1 cellular context compared by ENCODE assay signal in genomic region chr7:48144291-48144768, GRCh38.
TF ChIP-seq lines count a peak whose summit lies in the region.

No MANE protein-coding gene starts in this region.

TF ChIP-seq in HepG2, 621 proteins besides CTCF, POLR2A, EP300 and RAD21 (continued from another document and continues in another):
- TF ChIP-seq, protein P1, sequence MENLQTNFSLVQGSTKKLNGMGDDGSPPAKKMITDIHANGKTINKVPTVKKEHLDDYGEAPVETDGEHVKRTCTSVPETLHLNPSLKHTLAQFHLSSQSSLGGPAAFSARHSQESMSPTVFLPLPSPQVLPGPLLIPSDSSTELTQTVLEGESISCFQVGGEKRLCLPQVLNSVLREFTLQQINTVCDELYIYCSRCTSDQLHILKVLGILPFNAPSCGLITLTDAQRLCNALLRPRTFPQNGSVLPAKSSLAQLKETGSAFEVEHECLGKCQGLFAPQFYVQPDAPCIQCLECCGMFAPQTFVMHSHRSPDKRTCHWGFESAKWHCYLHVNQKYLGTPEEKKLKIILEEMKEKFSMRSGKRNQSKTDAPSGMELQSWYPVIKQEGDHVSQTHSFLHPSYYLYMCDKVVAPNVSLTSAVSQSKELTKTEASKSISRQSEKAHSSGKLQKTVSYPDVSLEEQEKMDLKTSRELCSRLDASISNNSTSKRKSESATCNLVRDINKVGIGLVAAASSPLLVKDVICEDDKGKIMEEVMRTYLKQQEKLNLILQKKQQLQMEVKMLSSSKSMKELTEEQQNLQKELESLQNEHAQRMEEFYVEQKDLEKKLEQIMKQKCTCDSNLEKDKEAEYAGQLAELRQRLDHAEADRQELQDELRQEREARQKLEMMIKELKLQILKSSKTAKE (CRISPR knock-in tag; IDR thresholded peaks at IDR 0.05; ENCODE audit: borderline replicate concordance), result no peak
- TF ChIP-seq FOSL2 (CRISPR knock-in tag; IDR thresholded peaks at IDR 0.05) (peak; percentile 50; the same call in 1 of the 2 replicates), EZH2 (conservative IDR thresholded peaks at IDR 0.05; ENCODE audit: low read depth, low read length) (no peak), KLF12 (CRISPR knock-in tag; IDR thresholded peaks at IDR 0.05; ENCODE audit: borderline replicate concordance) (no peak), PBX3 (CRISPR knock-in tag; IDR thresholded peaks at IDR 0.05; ENCODE audit: borderline replicate concordance) (no peak), ZFP36L2 (CRISPR knock-in tag; IDR thresholded peaks at IDR 0.05) (no peak), MTF2 (CRISPR knock-in tag; IDR thresholded peaks at IDR 0.05; ENCODE audit: borderline replicate concordance) (no peak), ZNF232 (CRISPR knock-in tag; IDR thresholded peaks at IDR 0.05; ENCODE audit: borderline replicate concordance) (no peak), PRPF4 (IDR thresholded peaks at IDR 0.05; ENCODE audit: low read depth, low read length, poor library complexity, severe bottlenecking) (no peak), MYNN (CRISPR knock-in tag; IDR thresholded peaks at IDR 0.05; ENCODE audit: low read depth) (no peak), ZNF282 (IDR thresholded peaks at IDR 0.05; ENCODE audit: partially characterized antibody) (no peak), FOXP1 (IDR thresholded peaks at IDR 0.05) (peak; percentile 95), FOXP1 (CRISPR knock-in tag; IDR thresholded peaks at IDR 0.05) (peak; percentile 97), ZNF614 (CRISPR knock-in tag; IDR thresholded peaks at IDR 0.05; ENCODE audit: borderline replicate concordance) (peak; percentile 92), ZNF124 (CRISPR knock-in tag; IDR thresholded peaks at IDR 0.05) (peak; percentile 76; the same call in 1 of the 2 replicates), KDM5B (CRISPR knock-in tag; IDR thresholded peaks at IDR 0.05; ENCODE audit: borderline replicate concordance) (0 out of 2 replicates have a peak, but pooled peaks have one; percentile 40), SIX4 (CRISPR knock-in tag; IDR thresholded peaks at IDR 0.05) (0 out of 2 replicates have a peak, but pooled peaks have one; percentile 44)
- TF ChIP-seq, protein P2, sequence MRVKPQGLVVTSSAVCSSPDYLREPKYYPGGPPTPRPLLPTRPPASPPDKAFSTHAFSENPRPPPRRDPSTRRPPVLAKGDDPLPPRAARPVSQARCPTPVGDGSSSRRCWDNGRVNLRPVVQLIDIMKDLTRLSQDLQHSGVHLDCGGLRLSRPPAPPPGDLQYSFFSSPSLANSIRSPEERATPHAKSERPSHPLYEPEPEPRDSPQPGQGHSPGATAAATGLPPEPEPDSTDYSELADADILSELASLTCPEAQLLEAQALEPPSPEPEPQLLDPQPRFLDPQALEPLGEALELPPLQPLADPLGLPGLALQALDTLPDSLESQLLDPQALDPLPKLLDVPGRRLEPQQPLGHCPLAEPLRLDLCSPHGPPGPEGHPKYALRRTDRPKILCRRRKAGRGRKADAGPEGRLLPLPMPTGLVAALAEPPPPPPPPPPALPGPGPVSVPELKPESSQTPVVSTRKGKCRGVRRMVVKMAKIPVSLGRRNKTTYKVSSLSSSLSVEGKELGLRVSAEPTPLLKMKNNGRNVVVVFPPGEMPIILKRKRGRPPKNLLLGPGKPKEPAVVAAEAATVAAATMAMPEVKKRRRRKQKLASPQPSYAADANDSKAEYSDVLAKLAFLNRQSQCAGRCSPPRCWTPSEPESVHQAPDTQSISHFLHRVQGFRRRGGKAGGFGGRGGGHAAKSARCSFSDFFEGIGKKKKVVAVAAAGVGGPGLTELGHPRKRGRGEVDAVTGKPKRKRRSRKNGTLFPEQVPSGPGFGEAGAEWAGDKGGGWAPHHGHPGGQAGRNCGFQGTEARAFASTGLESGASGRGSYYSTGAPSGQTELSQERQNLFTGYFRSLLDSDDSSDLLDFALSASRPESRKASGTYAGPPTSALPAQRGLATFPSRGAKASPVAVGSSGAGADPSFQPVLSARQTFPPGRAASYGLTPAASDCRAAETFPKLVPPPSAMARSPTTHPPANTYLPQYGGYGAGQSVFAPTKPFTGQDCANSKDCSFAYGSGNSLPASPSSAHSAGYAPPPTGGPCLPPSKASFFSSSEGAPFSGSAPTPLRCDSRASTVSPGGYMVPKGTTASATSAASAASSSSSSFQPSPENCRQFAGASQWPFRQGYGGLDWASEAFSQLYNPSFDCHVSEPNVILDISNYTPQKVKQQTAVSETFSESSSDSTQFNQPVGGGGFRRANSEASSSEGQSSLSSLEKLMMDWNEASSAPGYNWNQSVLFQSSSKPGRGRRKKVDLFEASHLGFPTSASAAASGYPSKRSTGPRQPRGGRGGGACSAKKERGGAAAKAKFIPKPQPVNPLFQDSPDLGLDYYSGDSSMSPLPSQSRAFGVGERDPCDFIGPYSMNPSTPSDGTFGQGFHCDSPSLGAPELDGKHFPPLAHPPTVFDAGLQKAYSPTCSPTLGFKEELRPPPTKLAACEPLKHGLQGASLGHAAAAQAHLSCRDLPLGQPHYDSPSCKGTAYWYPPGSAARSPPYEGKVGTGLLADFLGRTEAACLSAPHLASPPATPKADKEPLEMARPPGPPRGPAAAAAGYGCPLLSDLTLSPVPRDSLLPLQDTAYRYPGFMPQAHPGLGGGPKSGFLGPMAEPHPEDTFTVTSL (CRISPR knock-in tag; IDR thresholded peaks at IDR 0.05; ENCODE audit: borderline replicate concordance), result peak; percentile 91
- TF ChIP-seq, protein P3, sequence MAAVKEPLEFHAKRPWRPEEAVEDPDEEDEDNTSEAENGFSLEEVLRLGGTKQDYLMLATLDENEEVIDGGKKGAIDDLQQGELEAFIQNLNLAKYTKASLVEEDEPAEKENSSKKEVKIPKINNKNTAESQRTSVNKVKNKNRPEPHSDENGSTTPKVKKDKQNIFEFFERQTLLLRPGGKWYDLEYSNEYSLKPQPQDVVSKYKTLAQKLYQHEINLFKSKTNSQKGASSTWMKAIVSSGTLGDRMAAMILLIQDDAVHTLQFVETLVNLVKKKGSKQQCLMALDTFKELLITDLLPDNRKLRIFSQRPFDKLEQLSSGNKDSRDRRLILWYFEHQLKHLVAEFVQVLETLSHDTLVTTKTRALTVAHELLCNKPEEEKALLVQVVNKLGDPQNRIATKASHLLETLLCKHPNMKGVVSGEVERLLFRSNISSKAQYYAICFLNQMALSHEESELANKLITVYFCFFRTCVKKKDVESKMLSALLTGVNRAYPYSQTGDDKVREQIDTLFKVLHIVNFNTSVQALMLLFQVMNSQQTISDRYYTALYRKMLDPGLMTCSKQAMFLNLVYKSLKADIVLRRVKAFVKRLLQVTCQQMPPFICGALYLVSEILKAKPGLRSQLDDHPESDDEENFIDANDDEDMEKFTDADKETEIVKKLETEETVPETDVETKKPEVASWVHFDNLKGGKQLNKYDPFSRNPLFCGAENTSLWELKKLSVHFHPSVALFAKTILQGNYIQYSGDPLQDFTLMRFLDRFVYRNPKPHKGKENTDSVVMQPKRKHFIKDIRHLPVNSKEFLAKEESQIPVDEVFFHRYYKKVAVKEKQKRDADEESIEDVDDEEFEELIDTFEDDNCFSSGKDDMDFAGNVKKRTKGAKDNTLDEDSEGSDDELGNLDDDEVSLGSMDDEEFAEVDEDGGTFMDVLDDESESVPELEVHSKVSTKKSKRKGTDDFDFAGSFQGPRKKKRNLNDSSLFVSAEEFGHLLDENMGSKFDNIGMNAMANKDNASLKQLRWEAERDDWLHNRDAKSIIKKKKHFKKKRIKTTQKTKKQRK (IDR thresholded peaks at IDR 0.05; ENCODE audit: low read length), result no peak
- TF ChIP-seq, protein P4, sequence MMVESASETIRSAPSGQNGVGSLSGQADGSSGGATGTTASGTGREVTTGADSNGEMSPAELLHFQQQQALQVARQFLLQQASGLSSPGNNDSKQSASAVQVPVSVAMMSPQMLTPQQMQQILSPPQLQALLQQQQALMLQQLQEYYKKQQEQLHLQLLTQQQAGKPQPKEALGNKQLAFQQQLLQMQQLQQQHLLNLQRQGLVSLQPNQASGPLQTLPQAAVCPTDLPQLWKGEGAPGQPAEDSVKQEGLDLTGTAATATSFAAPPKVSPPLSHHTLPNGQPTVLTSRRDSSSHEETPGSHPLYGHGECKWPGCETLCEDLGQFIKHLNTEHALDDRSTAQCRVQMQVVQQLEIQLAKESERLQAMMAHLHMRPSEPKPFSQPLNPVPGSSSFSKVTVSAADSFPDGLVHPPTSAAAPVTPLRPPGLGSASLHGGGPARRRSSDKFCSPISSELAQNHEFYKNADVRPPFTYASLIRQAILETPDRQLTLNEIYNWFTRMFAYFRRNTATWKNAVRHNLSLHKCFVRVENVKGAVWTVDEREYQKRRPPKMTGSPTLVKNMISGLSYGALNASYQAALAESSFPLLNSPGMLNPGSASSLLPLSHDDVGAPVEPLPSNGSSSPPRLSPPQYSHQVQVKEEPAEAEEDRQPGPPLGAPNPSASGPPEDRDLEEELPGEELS (CRISPR knock-in tag; IDR thresholded peaks at IDR 0.05), result peak; percentile 98
- TF ChIP-seq, protein P5, sequence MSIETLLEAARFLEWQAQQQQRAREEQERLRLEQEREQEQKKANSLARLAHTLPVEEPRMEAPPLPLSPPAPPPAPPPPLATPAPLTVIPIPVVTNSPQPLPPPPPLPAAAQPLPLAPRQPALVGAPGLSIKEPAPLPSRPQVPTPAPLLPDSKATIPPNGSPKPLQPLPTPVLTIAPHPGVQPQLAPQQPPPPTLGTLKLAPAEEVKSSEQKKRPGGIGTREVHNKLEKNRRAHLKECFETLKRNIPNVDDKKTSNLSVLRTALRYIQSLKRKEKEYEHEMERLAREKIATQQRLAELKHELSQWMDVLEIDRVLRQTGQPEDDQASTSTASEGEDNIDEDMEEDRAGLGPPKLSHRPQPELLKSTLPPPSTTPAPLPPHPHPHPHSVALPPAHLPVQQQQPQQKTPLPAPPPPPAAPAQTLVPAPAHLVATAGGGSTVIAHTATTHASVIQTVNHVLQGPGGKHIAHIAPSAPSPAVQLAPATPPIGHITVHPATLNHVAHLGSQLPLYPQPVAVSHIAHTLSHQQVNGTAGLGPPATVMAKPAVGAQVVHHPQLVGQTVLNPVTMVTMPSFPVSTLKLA (IDR thresholded peaks at IDR 0.05), result no peak
- TF ChIP-seq, protein P6, sequence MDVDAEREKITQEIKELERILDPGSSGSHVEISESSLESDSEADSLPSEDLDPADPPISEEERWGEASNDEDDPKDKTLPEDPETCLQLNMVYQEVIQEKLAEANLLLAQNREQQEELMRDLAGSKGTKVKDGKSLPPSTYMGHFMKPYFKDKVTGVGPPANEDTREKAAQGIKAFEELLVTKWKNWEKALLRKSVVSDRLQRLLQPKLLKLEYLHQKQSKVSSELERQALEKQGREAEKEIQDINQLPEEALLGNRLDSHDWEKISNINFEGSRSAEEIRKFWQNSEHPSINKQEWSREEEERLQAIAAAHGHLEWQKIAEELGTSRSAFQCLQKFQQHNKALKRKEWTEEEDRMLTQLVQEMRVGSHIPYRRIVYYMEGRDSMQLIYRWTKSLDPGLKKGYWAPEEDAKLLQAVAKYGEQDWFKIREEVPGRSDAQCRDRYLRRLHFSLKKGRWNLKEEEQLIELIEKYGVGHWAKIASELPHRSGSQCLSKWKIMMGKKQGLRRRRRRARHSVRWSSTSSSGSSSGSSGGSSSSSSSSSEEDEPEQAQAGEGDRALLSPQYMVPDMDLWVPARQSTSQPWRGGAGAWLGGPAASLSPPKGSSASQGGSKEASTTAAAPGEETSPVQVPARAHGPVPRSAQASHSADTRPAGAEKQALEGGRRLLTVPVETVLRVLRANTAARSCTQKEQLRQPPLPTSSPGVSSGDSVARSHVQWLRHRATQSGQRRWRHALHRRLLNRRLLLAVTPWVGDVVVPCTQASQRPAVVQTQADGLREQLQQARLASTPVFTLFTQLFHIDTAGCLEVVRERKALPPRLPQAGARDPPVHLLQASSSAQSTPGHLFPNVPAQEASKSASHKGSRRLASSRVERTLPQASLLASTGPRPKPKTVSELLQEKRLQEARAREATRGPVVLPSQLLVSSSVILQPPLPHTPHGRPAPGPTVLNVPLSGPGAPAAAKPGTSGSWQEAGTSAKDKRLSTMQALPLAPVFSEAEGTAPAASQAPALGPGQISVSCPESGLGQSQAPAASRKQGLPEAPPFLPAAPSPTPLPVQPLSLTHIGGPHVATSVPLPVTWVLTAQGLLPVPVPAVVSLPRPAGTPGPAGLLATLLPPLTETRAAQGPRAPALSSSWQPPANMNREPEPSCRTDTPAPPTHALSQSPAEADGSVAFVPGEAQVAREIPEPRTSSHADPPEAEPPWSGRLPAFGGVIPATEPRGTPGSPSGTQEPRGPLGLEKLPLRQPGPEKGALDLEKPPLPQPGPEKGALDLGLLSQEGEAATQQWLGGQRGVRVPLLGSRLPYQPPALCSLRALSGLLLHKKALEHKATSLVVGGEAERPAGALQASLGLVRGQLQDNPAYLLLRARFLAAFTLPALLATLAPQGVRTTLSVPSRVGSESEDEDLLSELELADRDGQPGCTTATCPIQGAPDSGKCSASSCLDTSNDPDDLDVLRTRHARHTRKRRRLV (CRISPR knock-in tag; IDR thresholded peaks at IDR 0.05), result no peak
- TF ChIP-seq, protein P7, sequence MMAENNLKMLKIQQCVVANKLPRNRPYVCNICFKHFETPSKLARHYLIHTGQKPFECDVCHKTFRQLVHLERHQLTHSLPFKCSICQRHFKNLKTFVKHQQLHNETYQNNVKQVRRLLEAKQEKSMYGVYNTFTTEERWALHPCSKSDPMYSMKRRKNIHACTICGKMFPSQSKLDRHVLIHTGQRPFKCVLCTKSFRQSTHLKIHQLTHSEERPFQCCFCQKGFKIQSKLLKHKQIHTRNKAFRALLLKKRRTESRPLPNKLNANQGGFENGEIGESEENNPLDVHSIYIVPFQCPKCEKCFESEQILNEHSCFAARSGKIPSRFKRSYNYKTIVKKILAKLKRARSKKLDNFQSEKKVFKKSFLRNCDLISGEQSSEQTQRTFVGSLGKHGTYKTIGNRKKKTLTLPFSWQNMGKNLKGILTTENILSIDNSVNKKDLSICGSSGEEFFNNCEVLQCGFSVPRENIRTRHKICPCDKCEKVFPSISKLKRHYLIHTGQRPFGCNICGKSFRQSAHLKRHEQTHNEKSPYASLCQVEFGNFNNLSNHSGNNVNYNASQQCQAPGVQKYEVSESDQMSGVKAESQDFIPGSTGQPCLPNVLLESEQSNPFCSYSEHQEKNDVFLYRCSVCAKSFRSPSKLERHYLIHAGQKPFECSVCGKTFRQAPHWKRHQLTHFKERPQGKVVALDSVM (CRISPR knock-in tag; IDR thresholded peaks at IDR 0.05), result no peak
- TF ChIP-seq, protein P8, sequence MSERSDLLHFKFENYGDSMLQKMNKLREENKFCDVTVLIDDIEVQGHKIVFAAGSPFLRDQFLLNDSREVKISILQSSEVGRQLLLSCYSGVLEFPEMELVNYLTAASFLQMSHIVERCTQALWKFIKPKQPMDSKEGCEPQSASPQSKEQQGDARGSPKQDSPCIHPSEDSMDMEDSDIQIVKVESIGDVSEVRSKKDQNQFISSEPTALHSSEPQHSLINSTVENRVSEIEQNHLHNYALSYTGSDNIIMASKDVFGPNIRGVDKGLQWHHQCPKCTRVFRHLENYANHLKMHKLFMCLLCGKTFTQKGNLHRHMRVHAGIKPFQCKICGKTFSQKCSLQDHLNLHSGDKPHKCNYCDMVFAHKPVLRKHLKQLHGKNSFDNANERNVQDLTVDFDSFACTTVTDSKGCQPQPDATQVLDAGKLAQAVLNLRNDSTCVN (CRISPR knock-in tag; IDR thresholded peaks at IDR 0.05; ENCODE audit: borderline replicate concordance), result no peak; the same call in 1 of the 2 replicates
